In genomic region chr20:34302723-34303528, GRCh38 we compare ENCODE assay signal across 8 cellular contexts. TPM values are rescaled to one million over a fixed set of nuclear protein-coding genes. Genes with fewer than 3 reads are reported as not detected.
A peak's percentile ranks its signal among the peaks of the same experiment; 100 is the strongest.
DNase-seq lines count a peak whose midpoint lies in the region; ATAC-seq, FAIRE-seq and TF ChIP-seq lines count a peak whose summit lies in the region.

Gene AHCY (minus strand): TSS chr20:34303355. CDS start chr20:34303270, 85 bp downstream.

- peaks cover 22% of the 10 kb centered on the region for H3K4me1 ChIP-seq in Loucy (ENCODE audit: insufficient read depth, low read length, poor library complexity, severe bottlenecking)

- no peaks in the 10 kb centered on the region for H3K27me3 ChIP-seq in Loucy (ENCODE audit: insufficient read depth, low read length, poor library complexity, severe bottlenecking)

- no peaks in the 10 kb centered on the region for H4K20me1 ChIP-seq in Loucy (ENCODE audit: insufficient read depth, low read length, poor library complexity, severe bottlenecking)

- H3K79me2 ChIP-seq in Loucy (ENCODE audit: insufficient read depth, low read length): peaks cover 42% of the 10 kb centered on the region

- H3K9me2 ChIP-seq in Loucy (replicated peaks; ENCODE audit: low read depth, low read length): no peaks in the 10 kb centered on the region

- peaks cover 7% of the 10 kb centered on the region for H3K27me3 Mint-ChIP-seq in nephron progenitor cell (ENCODE audit: low read depth, poor library complexity)
- H3K27me3 Mint-ChIP-seq in stimulated activated naive CD8-positive, alpha-beta T cell treated with anti-CD3 and anti-CD28 coated beads, Interleukin-15, amount 100 ng/mL, for 72 hours: no peaks in the 10 kb centered on the region

- peak; percentile 95 for ATAC-seq in stimulated activated naive CD8-positive, alpha-beta T cell treated with anti-CD3 and anti-CD28 coated beads, Interleukin-15, amount 100 ng/mL, for 72 hours

- DNase-seq in EL (peak; percentile 98), H54 (ENCODE audit: insufficient read length, low spot score) (peak; percentile 95), fibroblast of the aortic adventitia (ENCODE audit: low read depth) (peak; percentile 96), nephron progenitor cell (peak; percentile 96)
- peak; percentile 88 for DNase-seq in activated effector memory CD4-positive, alpha-beta T cell treated with Interleukin-2 at 50 U/mL for 16 hours
- DNase-seq in stimulated activated naive CD8-positive, alpha-beta T cell treated with anti-CD3 and anti-CD28 coated beads, Interleukin-15, amount 100 ng/mL, for 72 hours: peak; percentile 90 to 92

- no peaks in the 10 kb centered on the region for H3K9me3 ChIP-seq in Loucy (ENCODE audit: insufficient read depth, low read depth, low read length)

- no peaks in the 10 kb centered on the region for H3K36me3 ChIP-seq in Loucy (ENCODE audit: insufficient read depth, low read length)

- H3F3A ChIP-seq in Loucy (ENCODE audit: low read depth): no peaks in the 10 kb centered on the region

- H3K9ac ChIP-seq in Loucy (ENCODE audit: low read depth, low read length, poor library complexity, severe bottlenecking): peak within 1 kb of the TSS; percentile 92

- peaks cover 7% of the 10 kb centered on the region for H3K36me3 Mint-ChIP-seq in nephron progenitor cell (ENCODE audit: low read depth)

- no peak for FAIRE-seq in H54 (lab: Jason Lieb, UNC)

- peak; percentile 76 for TF ChIP-seq POLR2A in H54 (IDR thresholded peaks at IDR 0.05; ENCODE audit: low read depth, low read length)
- TF ChIP-seq POLR2A in Raji (IDR thresholded peaks at IDR 0.05; ENCODE audit: insufficient read depth, low read depth, low read length): peak; percentile 98

- peak within 1 kb of the TSS; percentile 89 for H2AFZ ChIP-seq in Loucy (ENCODE audit: low read length)

- H3K9me3 Mint-ChIP-seq in nephron progenitor cell: no peaks in the 10 kb centered on the region
- no peaks in the 10 kb centered on the region for H3K9me3 Mint-ChIP-seq in stimulated activated naive CD8-positive, alpha-beta T cell treated with anti-CD3 and anti-CD28 coated beads, Interleukin-15, amount 100 ng/mL, for 72 hours

- peaks cover 20% of the 10 kb centered on the region for H3K4me1 Mint-ChIP-seq in nephron progenitor cell
- peaks cover 5% of the 10 kb centered on the region for H3K4me1 Mint-ChIP-seq in stimulated activated naive CD8-positive, alpha-beta T cell treated with anti-CD3 and anti-CD28 coated beads, Interleukin-15, amount 100 ng/mL, for 72 hours

- no peak for TF ChIP-seq CTCF in Loucy (conservative IDR thresholded peaks at IDR 0.05; ENCODE audit: low read length)
- no peak for TF ChIP-seq CTCF in fibroblast of the aortic adventitia (IDR thresholded peaks at IDR 0.05; ENCODE audit: insufficient read depth, low read length)
- TF ChIP-seq CTCF in nephron progenitor cell (IDR thresholded peaks at IDR 0.05): no peak

- H3K27ac Mint-ChIP-seq in nephron progenitor cell: peak within 1 kb of the TSS; percentile 92
- peak within 1 kb of the TSS; percentile 92 to 96 for H3K27ac Mint-ChIP-seq in stimulated activated naive CD8-positive, alpha-beta T cell treated with anti-CD3 and anti-CD28 coated beads, Interleukin-15, amount 100 ng/mL, for 72 hours

- peak within 1 kb of the TSS; percentile 84 for H3K4me2 ChIP-seq in Loucy (ENCODE audit: low read depth, low read length, poor library complexity, severe bottlenecking)

- H3K4me3 Mint-ChIP-seq in nephron progenitor cell: peak within 1 kb of the TSS; percentile 88
- peak within 1 kb of the TSS; percentile 87 to 91 for H3K4me3 Mint-ChIP-seq in stimulated activated naive CD8-positive, alpha-beta T cell treated with anti-CD3 and anti-CD28 coated beads, Interleukin-15, amount 100 ng/mL, for 72 hours

- H3K4me3 ChIP-seq in Loucy (ENCODE audit: low read length, poor library complexity, severe bottlenecking) (peak within 1 kb of the TSS; percentile 95), fibroblast of the aortic adventitia (ENCODE audit: low read depth, low read length) (peak within 1 kb of the TSS; percentile 83)

RNA-seq across cellular contexts. Expression of gene AHCY, which starts in this region (rescaled TPM):
- 29.3 and 88.3 TPM in 2 replicates for total RNA-seq in fibroblast of the aortic adventitia (ENCODE audit: low replicate concordance)

Comparison
In these comparisons a context has a peak if more than half of its experiments do, and no peak if none do; other contexts are left out.
1. Peak in every context shown above with its lines: DNase-seq, ATAC-seq and H3K4me3 ChIP-seq.